ENCODE assay signal across 28 cellular contexts in genomic region chr21:44791246-44791645, GRCh38.
"Had no signal": no experiment of that assay in that cellular context is flagged by ENCODE, and none has a peak within 500 bp of the region (broad histone marks: within the 10 kb centered on the region; RNA-seq: fewer than 3 reads in every experiment).

No MANE protein-coding gene starts in this region.

- H3K27ac Mint-ChIP-seq: activated CD4-positive, alpha-beta memory T cell treated with anti-CD3 and anti-CD28 coated beads, Interleukin-2, amount 10 ng/mL, durations not matched to agents 7 days and 5 days; activated naive CD4-positive, alpha-beta T cell treated with anti-CD3 and anti-CD28 coated beads, Interleukin-2, amount 50 U/mL, for 24 hours; activated T-helper 17 cell treated with anti-CD3 and anti-CD28 coated beads, Interleukin-2, amount 50 U/mL, for 72 hours; natural killer cell treated with Interleukin-12 subunit alpha and Interleukin-12 subunit beta and Interleukin-15 and Interleukin-18, amount 100 ng/mL, for 72 hours; T-helper 17 cell had no signal

- H3K4me3 Mint-ChIP-seq: activated CD4-positive, alpha-beta memory T cell treated with anti-CD3 and anti-CD28 coated beads, Interleukin-2, amount 10 ng/mL, durations not matched to agents 7 days and 5 days; activated CD4-positive, alpha-beta T cell treated with anti-CD3 and anti-CD28 coated beads, Interleukin-2, amount 10 ng/mL, durations not matched to agents 7 days and 5 days; activated naive CD4-positive, alpha-beta T cell treated with anti-CD3 and anti-CD28 coated beads, Interleukin-2, amount 50 U/mL, for 24 hours; activated T-helper 17 cell treated with anti-CD3 and anti-CD28 coated beads, Interleukin-2, amount 50 U/mL, for 72 hours; immature natural killer cell; natural killer cell treated with Interleukin-12 subunit alpha and Interleukin-12 subunit beta and Interleukin-15 and Interleukin-18, amount 100 ng/mL, for 72 hours; stimulated activated naive CD8-positive, alpha-beta T cell treated with anti-CD3 and anti-CD28 coated beads, Interleukin-15, amount 100 ng/mL, for 72 hours; T-helper 17 cell; WTC11 had no signal

- H3K27me3 Mint-ChIP-seq: activated CD4-positive, alpha-beta memory T cell treated with anti-CD3 and anti-CD28 coated beads, Interleukin-2, amount 10 ng/mL, durations not matched to agents 7 days and 5 days; activated CD4-positive, alpha-beta T cell treated with anti-CD3 and anti-CD28 coated beads, Interleukin-2, amount 10 ng/mL, durations not matched to agents 7 days and 5 days; activated naive CD4-positive, alpha-beta T cell treated with anti-CD3 and anti-CD28 coated beads, Interleukin-2, amount 50 U/mL, for 24 hours; activated T-helper 17 cell treated with anti-CD3 and anti-CD28 coated beads, Interleukin-2, amount 50 U/mL, for 72 hours; natural killer cell treated with Interleukin-12 subunit alpha and Interleukin-12 subunit beta and Interleukin-15 and Interleukin-18, amount 100 ng/mL, for 72 hours; stimulated activated naive CD8-positive, alpha-beta T cell treated with anti-CD3 and anti-CD28 coated beads, Interleukin-15, amount 100 ng/mL, for 72 hours; T-helper 17 cell had no signal

- H3K27ac ChIP-seq: foreskin keratinocyte, heart left ventricle, lower lobe of right lung, thyroid gland, upper lobe of left lung had no signal

- H3K27me3 ChIP-seq: foreskin keratinocyte, heart left ventricle, spleen, thyroid gland, upper lobe of left lung had no signal

- H3K9me3 ChIP-seq: heart left ventricle, lower lobe of right lung, mucosa of descending colon, spleen, thyroid gland, upper lobe of left lung had no signal

- H3K4me3 ChIP-seq: heart left ventricle, lower lobe of right lung, mucosa of descending colon, spleen, thyroid gland, upper lobe of left lung had no signal

- DNase-seq: activated CD4-positive, alpha-beta memory T cell treated with anti-CD3 and anti-CD28 coated beads, Interleukin-2, amount 10 ng/mL, durations not matched to agents 7 days and 5 days; activated CD4-positive, alpha-beta T cell treated with anti-CD3 and anti-CD28 coated beads for 1 hour; activated CD4-positive, alpha-beta T cell treated with anti-CD3 and anti-CD28 coated beads, Interleukin-2, amount 10 ng/mL, durations not matched to agents 7 days and 5 days; activated gamma-delta T cell treated with Interleukin-2 at 50 U/mL for 16 hours; activated T-cell treated with anti-CD3 and anti-CD28 coated beads for 4 hours; anterior cingulate cortex; effector CD8-positive, alpha-beta T cell; erythroblast; foreskin keratinocyte; heart left ventricle; hypothalamus; immature natural killer cell; lower lobe of right lung; mucosa of descending colon; posterior cingulate gyrus; right cardiac atrium; spleen; stimulated activated CD4-positive, alpha-beta T cell treated with anti-CD3 and anti-CD28 coated beads, Interleukin-4, amount 100 ng/mL, for 1 hour; stimulated activated naive CD8-positive, alpha-beta T cell treated with anti-CD3 and anti-CD28 coated beads, Interleukin-15, amount 100 ng/mL, for 72 hours; substantia nigra; T-helper 17 cell; thyroid gland; upper lobe of left lung had no signal

- ATAC-seq: activated T-helper 17 cell treated with anti-CD3 and anti-CD28 coated beads, Interleukin-2, amount 50 U/mL, for 72 hours; foreskin keratinocyte; heart left ventricle; lower lobe of right lung; mucosa of descending colon; natural killer cell treated with Interleukin-12 subunit alpha and Interleukin-12 subunit beta and Interleukin-15 and Interleukin-18, amount 100 ng/mL, for 72 hours; right cardiac atrium; SK-N-SH treated with all-trans-retinoic acid at 6 μM for 48 hours; stimulated activated naive CD8-positive, alpha-beta T cell treated with anti-CD3 and anti-CD28 coated beads, Interleukin-15, amount 100 ng/mL, for 72 hours; T-helper 17 cell; WTC11 had no signal

- H3K9me3 Mint-ChIP-seq: activated CD4-positive, alpha-beta memory T cell treated with anti-CD3 and anti-CD28 coated beads, Interleukin-2, amount 10 ng/mL, durations not matched to agents 7 days and 5 days; activated CD4-positive, alpha-beta T cell treated with anti-CD3 and anti-CD28 coated beads, Interleukin-2, amount 10 ng/mL, durations not matched to agents 7 days and 5 days; activated naive CD4-positive, alpha-beta T cell treated with anti-CD3 and anti-CD28 coated beads, Interleukin-2, amount 50 U/mL, for 24 hours; activated T-helper 17 cell treated with anti-CD3 and anti-CD28 coated beads, Interleukin-2, amount 50 U/mL, for 72 hours; immature natural killer cell; natural killer cell treated with Interleukin-12 subunit alpha and Interleukin-12 subunit beta and Interleukin-15 and Interleukin-18, amount 100 ng/mL, for 72 hours; stimulated activated naive CD8-positive, alpha-beta T cell treated with anti-CD3 and anti-CD28 coated beads, Interleukin-15, amount 100 ng/mL, for 72 hours had no signal

- H3K36me3 ChIP-seq: thyroid gland had no signal
